In genomic region chr5:40672440-40672839, GRCh38 we compare ENCODE assay signal across 14 cellular contexts. TPM values are rescaled to one million over a fixed set of nuclear protein-coding genes. Genes with fewer than 3 reads are reported as not detected.
A peak's percentile ranks its signal among the peaks of the same experiment; 100 is the strongest.
DNase-seq lines count a peak whose midpoint lies in the region; ATAC-seq and TF ChIP-seq lines count a peak whose summit lies in the region.
"Had no signal": no experiment of that assay in that cellular context is flagged by ENCODE, and none has a peak within 500 bp of the region (broad histone marks: within the 10 kb centered on the region; RNA-seq: fewer than 3 reads in every experiment).

No MANE protein-coding gene starts in this region.

- H4K91ac ChIP-seq in neuronal stem cell (ENCODE audit: low read depth, low read length, poor library complexity): no peak overlapping the region

- H2BK12ac ChIP-seq in neuronal stem cell (ENCODE audit: low read length): no peak overlapping the region

- H4K8ac ChIP-seq in neuronal stem cell (ENCODE audit: low read depth, low read length): no peak overlapping the region

- H3K23ac ChIP-seq in neuronal stem cell (ENCODE audit: low read depth, low read length, poor library complexity): no peak overlapping the region

- H3K27me3 ChIP-seq in right atrium auricular region (no peaks in the 10 kb centered on the region), neuronal stem cell (ENCODE audit: control insufficient read depth in 3 of 3, insufficient read depth in 3 of 3, low read depth in 1 of 3, low read length in 3 of 3) (peaks cover 0 to 33% (median 0%) of the 10 kb centered on the region in 3 experiments)
- H3K27me3 ChIP-seq: thyroid gland had no signal

- H3K4me3 ChIP-seq in right atrium auricular region (no peak overlapping the region), neuronal stem cell (ENCODE audit: low read length in 2 of 2) (no peak overlapping the region)
- H3K4me3 ChIP-seq: thyroid gland had no signal

- peaks cover 0 to 11% of the 10 kb centered on the region in 2 donors for H3K4me1 ChIP-seq in right atrium auricular region
- H3K4me1 ChIP-seq in neuronal stem cell (ENCODE audit: control insufficient read depth in 2 of 2, insufficient read depth in 1 of 2, low read depth in 1 of 2, low read length in 2 of 2): no peaks in the 10 kb centered on the region
- H3K4me1 ChIP-seq: parathyroid adenoma, thyroid gland had no signal

- no peak overlapping the region for H2AFZ ChIP-seq in neuronal stem cell (ENCODE audit: low read length)
- H2AFZ ChIP-seq: parathyroid adenoma had no signal

- no peak overlapping the region for H3K4ac ChIP-seq in neuronal stem cell (ENCODE audit: low read length)

- peak overlapping the region; percentile 44 for H3K4me3 Mint-ChIP-seq in dendritic cell treated with granulocyte-macrophage colony-stimulating factor and Interleukin-4, amounts not matched to agents 40 ng/mL and 50 ng/mL, for 4 days
- H3K4me3 Mint-ChIP-seq in stimulated activated naive B cell treated with anti-CD40 and anti-IgM and Interleukin-4, amounts not matched to agents 10 μg/mL and 1 μg/mL and 100 μg/mL, for 72 hours: no peak overlapping the region
- H3K4me3 Mint-ChIP-seq: activated T-helper 1 cell treated with anti-CD3 and anti-CD28 coated beads, Interleukin-12 subunit alpha, Interleukin-12 subunit beta, Interleukin-2, Interleukin-4 antibody, amounts not matched to agents 30 ng/mL and 10 ng/mL and 1 ng/mL, durations not matched to agents 14 hours and 24 hours and 36 hours; brain had no signal

- no peak for DNase-seq in Right ventricle myocardium inferior (ENCODE audit: missing footprints)
- DNase-seq in right atrium auricular region (ENCODE audit: low spot score): no peak
- peak; percentile 68 for DNase-seq in NOMO-1 treated with dmso at 0.1 percent for 144 hours (lab: John Stamatoyannopoulos, UW; ENCODE audit: unreplicated experiment)
- DNase-seq in stimulated activated naive B cell treated with anti-CD40 and anti-IgM and Interleukin-4, amounts not matched to agents 10 μg/mL and 1 μg/mL and 100 μg/mL, for 72 hours: no peak
- DNase-seq in mesenteric fat pad (ENCODE audit: low spot score): no peak
- DNase-seq in NCI-H2081 (lab: John Stamatoyannopoulos, UW): no peak
- DNase-seq in neuronal stem cell (ENCODE audit: low spot score): no peak
- DNase-seq: effector CD4-positive, alpha-beta T cell; midbrain; thyroid gland had no signal

- H3K27me3 Mint-ChIP-seq in dendritic cell treated with granulocyte-macrophage colony-stimulating factor and Interleukin-4, amounts not matched to agents 40 ng/mL and 50 ng/mL, for 4 days: no peaks in the 10 kb centered on the region
- peaks cover 0 to 4% of the 10 kb centered on the region in 2 donors for H3K27me3 Mint-ChIP-seq in stimulated activated naive B cell treated with anti-CD40 and anti-IgM and Interleukin-4, amounts not matched to agents 10 μg/mL and 1 μg/mL and 100 μg/mL, for 72 hours

- no CpG with 5 or more reads among the region's 4 CpGs for WGBS in neuronal stem cell (ENCODE audit: extremely low coverage in 2 of 2, insufficient read length in 2 of 2, insufficient replicate concordance in 1 of 2), 2 donors

- TF ChIP-seq CTCF in right atrium auricular region (IDR thresholded peaks at IDR 0.05): no peak

- H3K79me1 ChIP-seq in neuronal stem cell (ENCODE audit: low read depth, low read length): no peaks in the 10 kb centered on the region

- no peak overlapping the region for H3K14ac ChIP-seq in neuronal stem cell (ENCODE audit: low read length)

- H3K18ac ChIP-seq in neuronal stem cell (ENCODE audit: low read length): no peak overlapping the region

- no peak overlapping the region for H2BK5ac ChIP-seq in neuronal stem cell (ENCODE audit: low read length)

- no peaks in the 10 kb centered on the region for H3K36me3 ChIP-seq in right atrium auricular region
- no peaks in the 10 kb centered on the region for H3K36me3 ChIP-seq in neuronal stem cell (replicated peaks in 1 of 2; ENCODE audit: control insufficient read depth in 2 of 2, insufficient read depth in 2 of 2, low read length in 2 of 2)
- H3K36me3 ChIP-seq: thyroid gland had no signal

- no peak overlapping the region for H2BK120ac ChIP-seq in neuronal stem cell (ENCODE audit: low read depth, low read length)

- H3K9me3 ChIP-seq in right atrium auricular region (no peaks in the 10 kb centered on the region), neuronal stem cell (replicated peaks in 1 of 2; ENCODE audit: control insufficient read depth in 2 of 2, insufficient read depth in 1 of 2, low read depth in 1 of 2, low read length in 2 of 2) (no peaks in the 10 kb centered on the region)
- H3K9me3 ChIP-seq: thyroid gland had no signal

- H2AK5ac ChIP-seq in neuronal stem cell (ENCODE audit: low read depth, low read length): no peak overlapping the region

- no peak overlapping the region for H2BK15ac ChIP-seq in neuronal stem cell (ENCODE audit: low read length)

- ATAC-seq in Right ventricle myocardium inferior: peak; percentile 61
- peak; percentile 66 to 76 for ATAC-seq in stimulated activated naive B cell treated with anti-CD40 and anti-IgM and Interleukin-4, amounts not matched to agents 10 μg/mL and 1 μg/mL and 100 μg/mL, for 72 hours (replicated peaks)

- peak overlapping the region; percentile 70 for H3K27ac Mint-ChIP-seq in dendritic cell treated with granulocyte-macrophage colony-stimulating factor and Interleukin-4, amounts not matched to agents 40 ng/mL and 50 ng/mL, for 4 days
- H3K27ac Mint-ChIP-seq in stimulated activated naive B cell treated with anti-CD40 and anti-IgM and Interleukin-4, amounts not matched to agents 10 μg/mL and 1 μg/mL and 100 μg/mL, for 72 hours: no peak overlapping the region
- H3K27ac Mint-ChIP-seq: activated T-helper 1 cell treated with anti-CD3 and anti-CD28 coated beads, Interleukin-12 subunit alpha, Interleukin-12 subunit beta, Interleukin-2, Interleukin-4 antibody, amounts not matched to agents 30 ng/mL and 10 ng/mL and 1 ng/mL, durations not matched to agents 14 hours and 24 hours and 36 hours; brain had no signal

- H3K27ac ChIP-seq in right atrium auricular region: no peak overlapping the region
- H3K27ac ChIP-seq in neuronal stem cell (replicated peaks; ENCODE audit: low read length): no peak overlapping the region
- H3K27ac ChIP-seq: parathyroid adenoma, thyroid gland had no signal

- H3K36me3 Mint-ChIP-seq in dendritic cell treated with granulocyte-macrophage colony-stimulating factor and Interleukin-4, amounts not matched to agents 40 ng/mL and 50 ng/mL, for 4 days (ENCODE audit: low read depth): no peaks in the 10 kb centered on the region
- H3K36me3 Mint-ChIP-seq in stimulated activated naive B cell treated with anti-CD40 and anti-IgM and Interleukin-4, amounts not matched to agents 10 μg/mL and 1 μg/mL and 100 μg/mL, for 72 hours: no peaks in the 10 kb centered on the region
- H3K36me3 Mint-ChIP-seq: brain had no signal

- peaks cover 59% of the 10 kb centered on the region for H3K4me1 Mint-ChIP-seq in dendritic cell treated with granulocyte-macrophage colony-stimulating factor and Interleukin-4, amounts not matched to agents 40 ng/mL and 50 ng/mL, for 4 days (ENCODE audit: low read depth)
- H3K4me1 Mint-ChIP-seq in stimulated activated naive B cell treated with anti-CD40 and anti-IgM and Interleukin-4, amounts not matched to agents 10 μg/mL and 1 μg/mL and 100 μg/mL, for 72 hours: peaks cover 27 to 41% of the 10 kb centered on the region in 2 donors

- no peak overlapping the region for H3K4me2 ChIP-seq in neuronal stem cell (ENCODE audit: insufficient read depth, low read length, poor library complexity, severe bottlenecking)

- H3K9me3 Mint-ChIP-seq in dendritic cell treated with granulocyte-macrophage colony-stimulating factor and Interleukin-4, amounts not matched to agents 40 ng/mL and 50 ng/mL, for 4 days: no peaks in the 10 kb centered on the region
- no peaks in the 10 kb centered on the region for H3K9me3 Mint-ChIP-seq in stimulated activated naive B cell treated with anti-CD40 and anti-IgM and Interleukin-4, amounts not matched to agents 10 μg/mL and 1 μg/mL and 100 μg/mL, for 72 hours
- H3K9me3 Mint-ChIP-seq: activated T-helper 1 cell treated with anti-CD3 and anti-CD28 coated beads, Interleukin-12 subunit alpha, Interleukin-12 subunit beta, Interleukin-2, Interleukin-4 antibody, amounts not matched to agents 30 ng/mL and 10 ng/mL and 1 ng/mL, durations not matched to agents 14 hours and 24 hours and 36 hours; brain had no signal

- intact Hi-C loops in Right ventricle myocardium inferior (cut with DNase I): no loop called here
- intact Hi-C loops in dendritic cell treated with granulocyte-macrophage colony-stimulating factor and Interleukin-4, amounts not matched to agents 40 ng/mL and 50 ng/mL, for 4 days (cut with micrococcal nuclease): loop anchor here (5.0 kb wide), 1 partner anchor 70 kb away; no protein-coding TSS in a partner anchor

- H3K9ac ChIP-seq in neuronal stem cell (ENCODE audit: low read depth, low read length, poor library complexity): no peak overlapping the region
- H3K9ac ChIP-seq: parathyroid adenoma had no signal

RNA-seq across cellular contexts. Expression of gene PTGER4, which starts 7.3 kb away (rescaled TPM):
- total RNA-seq in Right ventricle myocardium inferior: 8.5 TPM
- total RNA-seq in right atrium auricular region: 10 to 100 TPM in 1 of 2 donors, 1 to 10 TPM in 1; 7.3 to 22.0 TPM
- 14.8 TPM for total RNA-seq in mesenteric fat pad
- 0.04 TPM for polyA plus RNA-seq in neuronal stem cell (2013, experiment 1 of 2)
- 0.11 TPM for polyA plus RNA-seq in neuronal stem cell (2013, experiment 2 of 2)
